In genomic region chr16:2154533-2155090, GRCh38 we compare ENCODE assay signal across 8 cellular contexts. TPM values are rescaled to one million over a fixed set of nuclear protein-coding genes. Genes with fewer than 3 reads are reported as not detected.
DNase-seq lines count a peak whose midpoint lies in the region; ATAC-seq, FAIRE-seq and TF ChIP-seq lines count a peak whose summit lies in the region.

No MANE protein-coding gene starts in this region.

- H3K9me3 ChIP-seq in trophoblast cell (ENCODE audit: insufficient read depth, low read depth, low read length): peaks cover 2% of the 10 kb centered on the region

- H3K14ac ChIP-seq in trophoblast cell (ENCODE audit: low read length): peak overlapping the region; percentile 90

- peak overlapping the region; percentile 59 for H2BK120ac ChIP-seq in trophoblast cell (ENCODE audit: insufficient read depth, low read length, poor library complexity)

- peaks cover 28% of the 10 kb centered on the region for H3K27me3 Mint-ChIP-seq in endothelial cell (ENCODE audit: unreplicated experiment)

- no peak overlapping the region for H2AFZ ChIP-seq in trophoblast cell (ENCODE audit: insufficient read depth, low read length, poor library complexity)

- peak overlapping the region; percentile 80 for H2BK5ac ChIP-seq in trophoblast cell (ENCODE audit: low read depth, low read length, poor library complexity)

- H3K4me2 ChIP-seq in trophoblast cell (ENCODE audit: low read length): peak overlapping the region; percentile 90

- peak overlapping the region; percentile 89 for H3K27ac Mint-ChIP-seq in endothelial cell (ENCODE audit: unreplicated experiment)

- peaks cover 20% of the 10 kb centered on the region for H3K79me1 ChIP-seq in trophoblast cell (ENCODE audit: low read length)

- WGBS in trophoblast cell (ENCODE audit: extremely low coverage, insufficient coverage, insufficient read length): no CpG with 5 or more reads among the region's 23 CpGs

- peaks cover 24 to 29% of the 10 kb centered on the region in 2 experiments for H3K36me3 ChIP-seq in trophoblast cell (ENCODE audit: control insufficient read depth in 1 of 2, insufficient read depth in 2 of 2, low read length in 2 of 2)

- H3K4me3 Mint-ChIP-seq in endothelial cell (ENCODE audit: unreplicated experiment): peak overlapping the region; percentile 93

- H4K12ac ChIP-seq in trophoblast cell (ENCODE audit: low read depth, low read length): peak overlapping the region; percentile 49

- peaks cover 9% of the 10 kb centered on the region for H3K36me3 Mint-ChIP-seq in endothelial cell (ENCODE audit: low read depth, unreplicated experiment)

- H2AK5ac ChIP-seq in trophoblast cell (ENCODE audit: low read length): peak overlapping the region; percentile 96

- H3K27ac ChIP-seq in trophoblast cell (ENCODE audit: low read depth, low read length): peak overlapping the region; percentile 44

- H3K79me2 ChIP-seq in trophoblast cell (ENCODE audit: control insufficient read depth, insufficient read depth, low read length, poor library complexity): peaks cover 49% of the 10 kb centered on the region

- H3K4me3 ChIP-seq in GM12865 (ENCODE audit: low read depth, low read length): peak overlapping the region; percentile 75
- peak overlapping the region; percentile 98 for H3K4me3 ChIP-seq in trophoblast cell (ENCODE audit: low read depth, low read length)

- peak overlapping the region; percentile 71 for H4K91ac ChIP-seq in trophoblast cell (ENCODE audit: low read depth, low read length)

- H3K27me3 ChIP-seq in trophoblast cell (ENCODE audit: insufficient read depth, low read length): no peaks in the 10 kb centered on the region

- H2BK12ac ChIP-seq in trophoblast cell (ENCODE audit: low read length): no peak overlapping the region

- H3K18ac ChIP-seq in trophoblast cell (ENCODE audit: low read length): peak overlapping the region; percentile 63

- H3K9ac ChIP-seq in trophoblast cell (ENCODE audit: low read length): peak overlapping the region; percentile 100

- no peak for FAIRE-seq in RCC 7860 (lab: Jason Lieb, UNC)

- no peaks in the 10 kb centered on the region for H3K9me3 Mint-ChIP-seq in endothelial cell (ENCODE audit: unreplicated experiment)

- H3K23ac ChIP-seq in trophoblast cell (ENCODE audit: low read length): no peak overlapping the region

- DNase-seq in GM12865 (ENCODE audit: low read depth) (peak; percentile 65), RCC 7860 (ENCODE audit: low spot score) (peak; percentile 12), endothelial cell (ENCODE audit: low spot score) (no peak), trophoblast cell (no peak), ureter (ENCODE audit: low spot score) (no peak), NCI-H774 (lab: John Stamatoyannopoulos, UW) (no peak)

- H4K8ac ChIP-seq in trophoblast cell (ENCODE audit: low read depth, low read length): peak overlapping the region; percentile 47

- H3K4me1 Mint-ChIP-seq in endothelial cell (ENCODE audit: unreplicated experiment): peaks cover 50% of the 10 kb centered on the region

- no peak for TF ChIP-seq CTCF in GM12865 (IDR thresholded peaks at IDR 0.05; ENCODE audit: insufficient read depth, low read depth, low read length, missing control alignments)
- no peak for TF ChIP-seq CTCF in endothelial cell (IDR thresholded peaks at IDR 0.05; ENCODE audit: unreplicated experiment)

- H3K4me1 ChIP-seq in trophoblast cell (ENCODE audit: control insufficient read depth in 1 of 2, insufficient read depth in 2 of 2, low read length in 2 of 2): peaks cover 31 to 38% of the 10 kb centered on the region in 2 experiments

- peak overlapping the region; percentile 85 for H3K4ac ChIP-seq in trophoblast cell (ENCODE audit: low read depth, low read length)

- no peak for ATAC-seq in GM21619 (IDR thresholded peaks at IDR 0.05; ENCODE audit: unreplicated experiment)
- no peak for ATAC-seq in GM21723 (IDR thresholded peaks at IDR 0.05; ENCODE audit: unreplicated experiment)

RNA-seq across cellular contexts. Expression of gene TRAF7, which starts 1.0 kb away (rescaled TPM):
- 190 TPM for total RNA-seq in endothelial cell (ENCODE audit: unreplicated experiment)
- 109 and 111 TPM in 2 replicates for polyA plus RNA-seq in trophoblast cell (2013)
- total RNA-seq in ureter: 76.2 TPM

RNA-seq across cellular contexts. Expression of gene RAB26, which starts 6.2 kb away (rescaled TPM):
- 1.9 TPM for total RNA-seq in endothelial cell (ENCODE audit: unreplicated experiment)
- polyA plus RNA-seq in trophoblast cell (2013): 0.60 and 0.65 TPM in 2 replicates
- 0.83 TPM for total RNA-seq in ureter

RNA-seq across cellular contexts. Expression of gene PKD1, which starts 18.9 kb away (rescaled TPM):
- 70.0 TPM for total RNA-seq in endothelial cell (ENCODE audit: unreplicated experiment)
- polyA plus RNA-seq in trophoblast cell (2013): 23.3 and 23.8 TPM in 2 replicates
- total RNA-seq in ureter: 165 TPM

RNA-seq across cellular contexts. Expression of gene CASKIN1, which starts 41.8 kb away (rescaled TPM):
- 2.4 TPM for total RNA-seq in endothelial cell (ENCODE audit: unreplicated experiment)
- polyA plus RNA-seq in trophoblast cell (2013): 0.44 and 0.67 TPM in 2 replicates
- 0.05 TPM for total RNA-seq in ureter

RNA-seq across cellular contexts. Expression of gene MLST8, which starts 50.6 kb away (rescaled TPM):
- 35.4 TPM for total RNA-seq in endothelial cell (ENCODE audit: unreplicated experiment)
- 37.7 and 39.2 TPM in 2 replicates for polyA plus RNA-seq in trophoblast cell (2013)
- 37.0 TPM for total RNA-seq in ureter

Comparison
In these comparisons a context has a peak if more than half of its experiments do, and no peak if none do; other contexts are left out.
1. DNase-seq: peak in GM12865 (single experiment) and RCC 7860 (single experiment); none in endothelial cell (single experiment), trophoblast cell (0 of 2), ureter (single experiment) and NCI-H774 (single experiment).